Comparison of ENCODE assay signal across 1 cellular context in genomic region chr4:139208404-139208945, GRCh38.
TF ChIP-seq lines count a peak whose summit lies in the region.

No MANE protein-coding gene starts in this region.

TF ChIP-seq in K562, 482 proteins besides CTCF, POLR2A, EP300 and RAD21 (continued from another document):
- TF ChIP-seq CUX1 (CRISPR knock-in tag; IDR thresholded peaks at IDR 0.05) (peak; percentile 90), ZFP91 (CRISPR knock-in tag; IDR thresholded peaks at IDR 0.05) (no peak), CLOCK (CRISPR knock-in tag; IDR thresholded peaks at IDR 0.05; ENCODE audit: borderline replicate concordance) (no peak), ATF7 (IDR thresholded peaks at IDR 0.05) (peak; percentile 69; the same call in 1 of the 2 replicates), TAF15 (IDR thresholded peaks at IDR 0.05; ENCODE audit: low read depth, low read length) (no peak), ZC3H4 (CRISPR knock-in tag; IDR thresholded peaks at IDR 0.05; ENCODE audit: borderline replicate concordance) (no peak), CHD2 (IDR thresholded peaks at IDR 0.05; ENCODE audit: low read depth, low read length) (no peak), MAFG (tag; conservative IDR thresholded peaks at IDR 0.05) (peak; percentile 53; the same call in 1 of the 2 replicates), ZNF584 (CRISPR knock-in tag; IDR thresholded peaks at IDR 0.05; ENCODE audit: low read depth) (peak; percentile 37; the same call in 1 of the 2 replicates), ZBTB7A (IDR thresholded peaks at IDR 0.05; ENCODE audit: borderline replicate concordance, control insufficient read depth, low read depth, low read length) (no peak)
